In genomic region chr20:38889792-38890496, GRCh38 we compare ENCODE assay signal across 15 cellular contexts. TPM values are rescaled to one million over a fixed set of nuclear protein-coding genes. Genes with fewer than 3 reads are reported as not detected.
DNase-seq lines count a peak whose midpoint lies in the region; ATAC-seq, FAIRE-seq and TF ChIP-seq lines count a peak whose summit lies in the region.
"Had no signal": no experiment of that assay in that cellular context is flagged by ENCODE, and none has a peak within 500 bp of the region (broad histone marks: within the 10 kb centered on the region; RNA-seq: fewer than 3 reads in every experiment).

No MANE protein-coding gene starts in this region.

- H3K9ac ChIP-seq in HepG2 (ENCODE audit: insufficient read depth, low read depth, low read length) = no peak overlapping the region

- no peaks in the 10 kb centered on the region for H3K9me3 Mint-ChIP-seq in activated CD8-positive, alpha-beta T cell treated with anti-CD3 and anti-CD28 coated beads for 36 hours
- H3K9me3 Mint-ChIP-seq in mesothelial cell of epicardium = no peaks in the 10 kb centered on the region

- TF ChIP-seq RAD21 in HepG2 (CRISPR knock-in tag; IDR thresholded peaks at IDR 0.05) = no peak

- H3K4me1 ChIP-seq in HepG2 (ENCODE audit: insufficient read depth, low read length) = peaks cover 23% of the 10 kb centered on the region
- peaks cover 0 to 3% (median 0%) of the 10 kb centered on the region in 4 donors for H3K4me1 ChIP-seq in right lobe of liver
- no peaks in the 10 kb centered on the region for H3K4me1 ChIP-seq in testis
- H3K4me1 ChIP-seq: gastrocnemius medialis had no signal

- TF ChIP-seq EP300 in HepG2 (IDR thresholded peaks at IDR 0.05; ENCODE audit: low read depth in 2 of 2, low read length in 2 of 2) = no peak
- no peak for TF ChIP-seq EP300 in HepG2 (CRISPR knock-in tag; IDR thresholded peaks at IDR 0.05; ENCODE audit: borderline replicate concordance)

- BruUV-seq in HepG2 (replicated peaks; lab: Mats Ljungman, UMichigan) = no TSS peak

- TF ChIP-seq POLR2A in HepG2 (IDR thresholded peaks at IDR 0.05; ENCODE audit: insufficient read depth in 1 of 2, low read depth in 2 of 2, low read length in 2 of 2) (no peak), right lobe of liver (IDR thresholded peaks at IDR 0.05) (no peak), testis (IDR thresholded peaks at IDR 0.05) (no peak)

- no peak for ATAC-seq in HepG2
- ATAC-seq in right lobe of liver = no peak
- ATAC-seq in activated CD8-positive, alpha-beta T cell treated with anti-CD3 and anti-CD28 coated beads for 36 hours = no peak
- ATAC-seq in GM18519 (IDR thresholded peaks at IDR 0.05; ENCODE audit: low FRiP score, unreplicated experiment) = no peak
- ATAC-seq in left lobe of liver = no peak
- ATAC-seq: gastrocnemius medialis, left lung had no signal

- no peaks in the 10 kb centered on the region for H3K79me2 ChIP-seq in HepG2 (ENCODE audit: insufficient read depth, low read length)

- H3K36me3 ChIP-seq in HepG2 (replicated peaks in 1 of 2; ENCODE audit: control insufficient read depth in 1 of 2, insufficient read depth in 2 of 2, low read length in 2 of 2) = no peaks in the 10 kb centered on the region
- no peaks in the 10 kb centered on the region for H3K36me3 ChIP-seq in right lobe of liver
- no peaks in the 10 kb centered on the region for H3K36me3 ChIP-seq in testis (ENCODE audit: low read depth, missing control alignments)
- H3K36me3 ChIP-seq: gastrocnemius medialis, left lung, ovary had no signal

- TF ChIP-seq CTCF in HepG2 (CRISPR knock-in tag; IDR thresholded peaks at IDR 0.05) = no peak
- TF ChIP-seq CTCF in right lobe of liver (IDR thresholded peaks at IDR 0.05) = no peak
- TF ChIP-seq CTCF in activated CD8-positive, alpha-beta T cell treated with anti-CD3 and anti-CD28 coated beads for 36 hours (IDR thresholded peaks at IDR 0.05) = no peak
- TF ChIP-seq CTCF in testis (IDR thresholded peaks at IDR 0.05) = no peak
- TF ChIP-seq CTCF in mesothelial cell of epicardium (IDR thresholded peaks at IDR 0.05; ENCODE audit: unreplicated experiment) = no peak

- peaks cover 60% of the 10 kb centered on the region for H3K4me1 Mint-ChIP-seq in activated CD8-positive, alpha-beta T cell treated with anti-CD3 and anti-CD28 coated beads for 36 hours (ENCODE audit: low read depth)
- H3K4me1 Mint-ChIP-seq in mesothelial cell of epicardium = peaks cover 5% of the 10 kb centered on the region

- FAIRE-seq in HepG2 (lab: Jason Lieb, UNC) = no peak
- FAIRE-seq: astrocyte had no signal

- no peak overlapping the region for H3K27ac ChIP-seq in HepG2 (ENCODE audit: extremely low read length, insufficient read depth, low read length)
- H3K27ac ChIP-seq in right lobe of liver = no peak overlapping the region
- peak overlapping the region; percentile 97 for H3K27ac ChIP-seq in layer of hippocampus (ENCODE audit: low read depth, low read length)
- no peak overlapping the region for H3K27ac ChIP-seq in testis
- H3K27ac ChIP-seq: gastrocnemius medialis, left lung, ovary had no signal

- H3K4me3 ChIP-seq in HepG2 (replicated peaks in 1 of 3; ENCODE audit: insufficient read depth in 1 of 3, low read depth in 2 of 3, low read length in 3 of 3) = no peak overlapping the region
- H3K4me3 ChIP-seq in right lobe of liver = no peak overlapping the region
- no peak overlapping the region for H3K4me3 ChIP-seq in testis
- H3K4me3 ChIP-seq: gastrocnemius medialis, left lung, ovary had no signal

- intact Hi-C loops in HepG2 (cut with micrococcal nuclease; ENCODE audit: unreplicated experiment) (loop anchor here (5.0 to 10.0 kb wide), 2 partner anchors 95 to 163 kb away; no protein-coding TSS in a partner anchor), right lobe of liver (cut with DNase I) (loop anchor here in 1 of 2 donors (10.0 kb wide), 1 partner anchor 235 kb away; no protein-coding TSS in a partner anchor), testis (cut with DNase I; ENCODE audit: low total_unique reads) (no loop called here)
- intact Hi-C loops in activated CD8-positive, alpha-beta T cell treated with anti-CD3 and anti-CD28 coated beads for 36 hours (cut with micrococcal nuclease) = loop anchor here (5.0 to 10.0 kb wide), 2 partner anchors 83 to 225 kb away; partner anchors contain the start of gene PPP1R16B

- H3K4me3 Mint-ChIP-seq in activated CD8-positive, alpha-beta T cell treated with anti-CD3 and anti-CD28 coated beads for 36 hours = no peak overlapping the region
- H3K4me3 Mint-ChIP-seq in mesothelial cell of epicardium = no peak overlapping the region

- H2AFZ ChIP-seq in HepG2 (ENCODE audit: low read length) = no peak overlapping the region

- peaks cover 22% of the 10 kb centered on the region for H3K36me3 Mint-ChIP-seq in activated CD8-positive, alpha-beta T cell treated with anti-CD3 and anti-CD28 coated beads for 36 hours (ENCODE audit: low read depth)
- no peaks in the 10 kb centered on the region for H3K36me3 Mint-ChIP-seq in mesothelial cell of epicardium

- 43% methylated on average over 13 of the region's 13 CpGs for WGBS in HepG2 (ENCODE audit: low lambda C conversion rate)
- WGBS in right lobe of liver (ENCODE audit: insufficient coverage, low coverage, low lambda C conversion rate, missing lambda C conversion rate) = 63% methylated on average over 5 of the region's 13 CpGs
- WGBS in testis, 2 donors = 53 to 67% methylated on average over 11 to 13 of the region's 13 CpGs

- in situ Hi-C loops in HepG2 (cut with HindIII; ENCODE audit: extremely low pct_ligation_motif_present, low pct_unique_long_range_greater_than_20kb) = loop anchor here (5.0 kb wide), 1 partner anchor 243 kb away; no protein-coding TSS in a partner anchor

- peaks cover 8 to 14% of the 10 kb centered on the region in 2 experiments; a peak in 4 of 5 replicates for H3K27me3 ChIP-seq in HepG2 (ENCODE audit: control insufficient read depth in 1 of 2, insufficient read depth in 2 of 2, low read length in 2 of 2)
- no peaks in the 10 kb centered on the region for H3K27me3 ChIP-seq in right lobe of liver
- H3K27me3 ChIP-seq in layer of hippocampus (ENCODE audit: control insufficient read depth, insufficient read depth, low read length) = no peaks in the 10 kb centered on the region
- H3K27me3 ChIP-seq in testis = no peaks in the 10 kb centered on the region
- H3K27me3 ChIP-seq: ovary had no signal

- peak overlapping the region; percentile 86 for H3K27ac Mint-ChIP-seq in activated CD8-positive, alpha-beta T cell treated with anti-CD3 and anti-CD28 coated beads for 36 hours
- H3K27ac Mint-ChIP-seq in mesothelial cell of epicardium = no peak overlapping the region

- no peaks in the 10 kb centered on the region for H3K27me3 Mint-ChIP-seq in activated CD8-positive, alpha-beta T cell treated with anti-CD3 and anti-CD28 coated beads for 36 hours
- peaks cover 30% of the 10 kb centered on the region for H3K27me3 Mint-ChIP-seq in mesothelial cell of epicardium (ENCODE audit: low read depth)

- CTCF ChIA-PET in HepG2 (lab: Yijun Ruan, JAX; ENCODE audit: low intra/inter-chr PET ratio, low total read pairs) = no interaction called here
- CTCF ChIA-PET in activated CD8-positive, alpha-beta T cell treated with anti-CD3 and anti-CD28 coated beads for 36 hours (lab: Charles Lee) = interaction anchor here (0.8 to 6.3 kb wide), 2 partner anchors 83 to 97 kb away, joined by 3 to 48 read pairs; partner anchors contain the start of gene PPP1R16B

- H3K9me3 ChIP-seq in HepG2 (ENCODE audit: low read length) (no peaks in the 10 kb centered on the region), right lobe of liver (no peaks in the 10 kb centered on the region), testis (no peaks in the 10 kb centered on the region)
- H3K9me3 ChIP-seq: gastrocnemius medialis, left lung, ovary had no signal

- POLR2A ChIA-PET in HepG2 (lab: Yijun Ruan, JAX) = no interaction called here
- POLR2A ChIA-PET in activated CD8-positive, alpha-beta T cell treated with anti-CD3 and anti-CD28 coated beads for 36 hours (lab: Charles Lee) = interaction anchor here (1.0 to 1.1 kb wide), 2 partner anchors 14 to 58 kb away, joined by 3 to 4 read pairs; no protein-coding TSS in a partner anchor

- H3K4me2 ChIP-seq in HepG2 (ENCODE audit: low read depth, low read length) = no peak overlapping the region

- no peak for DNase-seq in HepG2 (ENCODE audit: low spot score)
- DNase-seq in right lobe of liver = no peak
- DNase-seq in activated CD8-positive, alpha-beta T cell treated with anti-CD3 and anti-CD28 coated beads for 36 hours = no peak
- DNase-seq in testis = peak; percentile 28
- DNase-seq in mesothelial cell of epicardium (ENCODE audit: low spot score in 2 of 2, unreplicated experiment in 2 of 2) = no peak
- no peak for DNase-seq in left lobe of liver (ENCODE audit: low spot score)
- DNase-seq: effector CD8-positive, alpha-beta T cell; gastrocnemius medialis; left lung; NCI-H1436 treated with DMSO at 0.1 percent for 48 hours; NK-92 treated with Interleukin-12 subunit alpha and Interleukin-12 subunit beta, amount 100 ng/mL, for 24 hours; ovary had no signal

- H4K20me1 ChIP-seq in HepG2 (ENCODE audit: insufficient read depth, low read length) = no peaks in the 10 kb centered on the region

RNA-seq across cellular contexts. Expression of gene FAM83D, which starts 36.3 kb away (rescaled TPM):
- total RNA-seq in HepG2 (2016; rRNA removed; fragmentation: Illumina TruSeq; extraction: Trizol) (64.0 and 76.5 TPM in 2 replicates), right lobe of liver (1 to 10 TPM in 4 of 6 experiments, under 1 TPM in 2; 0.83 to 3.3 (median 1.7) TPM), testis (10 to 100 TPM; 13.1 to 13.7 TPM), mesothelial cell of epicardium (10.2 to 11.5 TPM (median 10.8 TPM) in 3 replicates), left lobe of liver (2.9 TPM)
- total RNA-seq in HepG2 (2016; cell fraction: cytosol; rRNA removed; fragmentation: Illumina TruSeq; extraction: Trizol; ENCODE audit: low read depth) = 7.7 and 8.1 TPM in 2 replicates
- 64.0 and 71.6 TPM in 2 replicates for total RNA-seq in HepG2 (2016; cell fraction: insoluble cytoplasmic fraction; rRNA removed; fragmentation: Illumina TruSeq; extraction: Trizol)
- 21.2 and 23.0 TPM in 2 replicates for total RNA-seq in HepG2 (2016; cell fraction: membrane; rRNA removed; fragmentation: Illumina TruSeq; extraction: Trizol)
- 31.3 and 37.7 TPM in 2 replicates for total RNA-seq in HepG2 (2016; cell fraction: nucleus; rRNA removed; fragmentation: Illumina TruSeq; extraction: Trizol)
- polyA plus RNA-seq in HepG2 (2011; rRNA removed) (26.7 and 51.4 TPM in 2 replicates), testis (ENCODE audit: insufficient read depth, low read depth, low replicate concordance) (10.1 TPM)
- polyA plus RNA-seq in HepG2 (2011; cell fraction: cytosol; rRNA removed) = 28.2 and 38.6 TPM in 2 replicates
- 23.7 and 42.3 TPM in 2 replicates for polyA plus RNA-seq in HepG2 (2011; cell fraction: nucleus; rRNA removed)
- 13.4 and 27.1 TPM in 2 replicates for polyA plus RNA-seq in HepG2 (2012)
- 3.9 and 4.0 TPM in 2 replicates for polyA plus RNA-seq in HepG2 (2016; cell fraction: cytosol; fragmentation: Illumina TruSeq; extraction: Trizol; ENCODE audit: low read depth)
- polyA plus RNA-seq in HepG2 (2016; cell fraction: insoluble cytoplasmic fraction; fragmentation: Illumina TruSeq; extraction: Trizol; ENCODE audit: low read depth) = 80.4 and 80.8 TPM in 2 replicates
- polyA plus RNA-seq in HepG2 (2016; cell fraction: membrane; fragmentation: Illumina TruSeq; extraction: Trizol; ENCODE audit: low read depth) = 11.5 and 12.2 TPM in 2 replicates
- polyA plus RNA-seq in HepG2 (2016; cell fraction: nucleus; fragmentation: Illumina TruSeq; extraction: Trizol; ENCODE audit: insufficient read depth, low read depth) = 61.5 and 62.0 TPM in 2 replicates
- 42.3 and 93.4 TPM in 2 replicates for polyA minus RNA-seq in HepG2 (2011; rRNA and poly(A)+ RNA removed; ENCODE audit: low replicate concordance)
- 16.7 and 27.9 TPM in 2 replicates for polyA minus RNA-seq in HepG2 (2011; cell fraction: cytosol; rRNA and poly(A)+ RNA removed)
- polyA minus RNA-seq in HepG2 (2011; cell fraction: nucleus; rRNA and poly(A)+ RNA removed) = 19.5 and 32.3 TPM in 2 replicates
- 10 to 100 TPM; 12.6 to 13.8 TPM for total RNA-seq in activated CD8-positive, alpha-beta T cell treated with anti-CD3 and anti-CD28 coated beads for 36 hours
